10 cellular contexts compared by ENCODE assay signal in genomic region chr7:2785071-2785500, GRCh38. TPM values are rescaled to one million over a fixed set of nuclear protein-coding genes. Genes with fewer than 3 reads are reported as not detected.
DNase-seq lines count a peak whose midpoint lies in the region; ATAC-seq and TF ChIP-seq lines count a peak whose summit lies in the region.
"Had no signal": no experiment of that assay in that cellular context is flagged by ENCODE, and none has a peak within 500 bp of the region (broad histone marks: within the 10 kb centered on the region; RNA-seq: fewer than 3 reads in every experiment).

No MANE protein-coding gene starts in this region.

- no peak overlapping the region for H2AFZ ChIP-seq in OCI-LY3 (ENCODE audit: low read depth, low read length)
- no peak overlapping the region for H2AFZ ChIP-seq in neural progenitor cell (replicated peaks)

- H3K27ac Mint-ChIP-seq in neural progenitor cell: no peak overlapping the region
- H3K27ac Mint-ChIP-seq: CD4-positive, alpha-beta T cell had no signal

- H3K27ac ChIP-seq in BLaER1 treated with 17β-estradiol and CSF1 and Interleukin-3, amounts not matched to agents 10 nM and 100 nM: peak overlapping the region in 1 of 11 experiments; percentile 24; a peak in 1 of 22 replicates
- H3K27ac ChIP-seq in OCI-LY3 (ENCODE audit: low read length) (peak overlapping the region; percentile 53), left ventricle myocardium inferior (replicated peaks) (peak overlapping the region; percentile 76), neural progenitor cell (no peak overlapping the region)
- H3K27ac ChIP-seq: right lobe of liver had no signal

- no peak overlapping the region for H3K9ac ChIP-seq in BLaER1 treated with 17β-estradiol and CSF1 and Interleukin-3, amounts not matched to agents 10 nM and 100 nM
- H3K9ac ChIP-seq in OCI-LY3 (ENCODE audit: low read length) (0 out of 2 replicates have a peak overlapping the region, but pooled peaks have one; percentile 16), neural progenitor cell (no peak overlapping the region)

- H3K36me3 ChIP-seq in BLaER1 treated with 17β-estradiol and CSF1 and Interleukin-3, amounts not matched to agents 10 nM and 100 nM: peaks cover 44 to 99% (median 80%) of the 10 kb centered on the region in 11 experiments
- H3K36me3 ChIP-seq in OCI-LY3 (replicated peaks; ENCODE audit: low read depth, low read length) (peaks cover 12% of the 10 kb centered on the region), left ventricle myocardium inferior (no peaks in the 10 kb centered on the region), neural progenitor cell (peaks cover 9% of the 10 kb centered on the region)
- H3K36me3 ChIP-seq: right lobe of liver had no signal

- peaks cover 0 to 20% (median 0%) of the 10 kb centered on the region in 11 experiments; a peak in 5 of 22 replicates for H4K20me1 ChIP-seq in BLaER1 treated with 17β-estradiol and CSF1 and Interleukin-3, amounts not matched to agents 10 nM and 100 nM
- H4K20me1 ChIP-seq in OCI-LY3 (ENCODE audit: insufficient read depth, low read length) (no peaks in the 10 kb centered on the region), neural progenitor cell (ENCODE audit: low read depth) (no peaks in the 10 kb centered on the region)

- no peak for TF ChIP-seq CTCF in OCI-LY3 (IDR thresholded peaks at IDR 0.05; ENCODE audit: low read depth, low read length)
- no peak for TF ChIP-seq CTCF in left ventricle myocardium inferior (IDR thresholded peaks at IDR 0.05; ENCODE audit: borderline replicate concordance)
- no peak for TF ChIP-seq CTCF in omental fat pad (IDR thresholded peaks at IDR 0.05)
- no peak for TF ChIP-seq CTCF in neural progenitor cell (IDR thresholded peaks at IDR 0.05)

- H3K4me2 ChIP-seq in BLaER1 treated with 17β-estradiol and CSF1 and Interleukin-3, amounts not matched to agents 10 nM and 100 nM: peak overlapping the region in 8 of 11 experiments; percentile 4 to 36 (median 30); a peak in 7 of 22 replicates
- H3K4me2 ChIP-seq in OCI-LY3 (ENCODE audit: low read length) (peak overlapping the region; percentile 31), neural progenitor cell (no peak overlapping the region)

- H3K9me3 ChIP-seq in BLaER1 treated with 17β-estradiol and CSF1 and Interleukin-3, amounts not matched to agents 10 nM and 100 nM (replicated peaks in 1 of 11): peaks cover 0 to 67% (median 51%) of the 10 kb centered on the region in 11 experiments; a peak in 20 of 22 replicates
- H3K9me3 ChIP-seq in OCI-LY3 (ENCODE audit: insufficient read depth, low read length) (no peaks in the 10 kb centered on the region), left ventricle myocardium inferior (replicated peaks) (no peaks in the 10 kb centered on the region), neural progenitor cell (ENCODE audit: low read depth) (no peaks in the 10 kb centered on the region)
- H3K9me3 ChIP-seq: right lobe of liver had no signal

- H3K4me3 Mint-ChIP-seq in neural progenitor cell: no peak overlapping the region
- H3K4me3 Mint-ChIP-seq: CD4-positive, alpha-beta T cell had no signal

- no peaks in the 10 kb centered on the region for H3K27me3 ChIP-seq in BLaER1 treated with 17β-estradiol and CSF1 and Interleukin-3, amounts not matched to agents 10 nM and 100 nM
- H3K27me3 ChIP-seq in OCI-LY3 (ENCODE audit: low read depth, low read length): no peaks in the 10 kb centered on the region
- no peaks in the 10 kb centered on the region for H3K27me3 ChIP-seq in left ventricle myocardium inferior (ENCODE audit: low read depth)
- no peaks in the 10 kb centered on the region for H3K27me3 ChIP-seq in neural progenitor cell
- H3K27me3 ChIP-seq: right lobe of liver had no signal

- peaks cover 40% of the 10 kb centered on the region for H3K36me3 Mint-ChIP-seq in neural progenitor cell

- no peaks in the 10 kb centered on the region for H3K27me3 Mint-ChIP-seq in neural progenitor cell (ENCODE audit: insufficient read depth, low read depth)
- H3K27me3 Mint-ChIP-seq: CD4-positive, alpha-beta T cell had no signal

- no peak overlapping the region for H3K4me3 ChIP-seq in BLaER1 treated with 17β-estradiol and CSF1 and Interleukin-3, amounts not matched to agents 10 nM and 100 nM
- H3K4me3 ChIP-seq in OCI-LY3 (ENCODE audit: low read length) (peak overlapping the region; percentile 37), left ventricle myocardium inferior (no peak overlapping the region), neural progenitor cell (no peak overlapping the region)
- H3K4me3 ChIP-seq: right lobe of liver had no signal

- H3F3A ChIP-seq in neural progenitor cell (ENCODE audit: low read depth): no peaks in the 10 kb centered on the region

- intact Hi-C loops in left ventricle myocardium inferior (cut with micrococcal nuclease): no loop called here

- H3K4me1 ChIP-seq in BLaER1 treated with 17β-estradiol and CSF1 and Interleukin-3, amounts not matched to agents 10 nM and 100 nM: peaks cover 14 to 42% (median 26%) of the 10 kb centered on the region in 10 experiments
- peaks cover 42% of the 10 kb centered on the region for H3K4me1 ChIP-seq in OCI-LY3 (ENCODE audit: low read length)
- H3K4me1 ChIP-seq in left ventricle myocardium inferior: peaks cover 57% of the 10 kb centered on the region
- no peaks in the 10 kb centered on the region for H3K4me1 ChIP-seq in neural progenitor cell
- H3K4me1 ChIP-seq: right lobe of liver had no signal

- DNase-seq in left ventricle myocardium inferior (no peak), CD1c-positive myeloid dendritic cell (ENCODE audit: extremely low spot score) (no peak), omental fat pad (ENCODE audit: low spot score) (no peak), SHP77 treated with DMSO at 0.1 percent for 48 hours (lab: John Stamatoyannopoulos, UW) (no peak), neural progenitor cell (ENCODE audit: low spot score) (no peak)
- DNase-seq: CD4-positive, alpha-beta T cell; right lobe of liver had no signal

- peaks cover 2% of the 10 kb centered on the region for H3K9me3 Mint-ChIP-seq in neural progenitor cell
- H3K9me3 Mint-ChIP-seq: CD4-positive, alpha-beta T cell had no signal

- H3K79me2 ChIP-seq in OCI-LY3 (ENCODE audit: low read length) (peaks cover 6% of the 10 kb centered on the region; the same call in 1 of the 2 replicates), neural progenitor cell (ENCODE audit: low read depth) (peaks cover 3% of the 10 kb centered on the region)

- H3K4me1 Mint-ChIP-seq in neural progenitor cell: no peaks in the 10 kb centered on the region

- ATAC-seq in GM21619 (IDR thresholded peaks at IDR 0.05; ENCODE audit: unreplicated experiment): peak; percentile 75
- ATAC-seq in omental fat pad (ENCODE audit: low FRiP score): no peak

RNA-seq across cellular contexts. Expression of gene GNA12, which starts 59.0 kb away (rescaled TPM):
- total RNA-seq in left ventricle myocardium inferior: 43.0 TPM
- total RNA-seq in omental fat pad: 10 to 100 TPM; 26.3 to 54.8 (median 36.9) TPM
- total RNA-seq in neural progenitor cell (ENCODE audit: low replicate concordance): 32.2 and 34.7 TPM in 2 replicates
